Comparison of ENCODE assay signal across 17 cellular contexts in the genomic region with DNA sequence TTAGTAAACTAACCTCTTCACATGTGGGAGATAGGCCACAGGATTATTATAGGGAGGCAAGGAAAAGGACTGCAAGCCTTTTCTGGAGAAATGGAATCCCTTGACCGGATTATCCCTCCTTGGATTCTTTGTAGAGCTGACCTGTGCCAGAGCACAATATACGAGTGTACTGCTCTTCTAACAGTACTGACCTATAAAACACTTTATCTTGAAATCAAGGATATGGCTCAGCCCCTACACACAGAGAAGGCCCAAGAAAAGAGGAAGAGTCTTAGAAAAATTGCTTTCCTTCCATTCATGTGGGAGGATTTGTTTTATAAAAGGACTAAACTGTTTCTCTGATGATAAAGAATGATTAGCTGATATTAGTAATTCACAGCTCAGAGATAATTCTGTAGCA.
"Had no signal": no experiment of that assay in that cellular context is flagged by ENCODE, and none has a peak within 500 bp of the region (broad histone marks: within the 10 kb centered on the region; RNA-seq: fewer than 3 reads in every experiment).

No MANE protein-coding gene starts in this region.

- H3K4me3 ChIP-seq: coronary artery, psoas muscle, right lobe of liver, thoracic aorta had no signal

- H3K27ac Mint-ChIP-seq: activated naive CD8-positive, alpha-beta T cell treated with anti-CD3 and anti-CD28 coated beads, Interleukin-2, amount 10 ng/mL, durations not matched to agents 7 days and 5 days; natural killer cell treated with Interleukin-12 subunit alpha and Interleukin-12 subunit beta and Interleukin-15 and Interleukin-18, amount 100 ng/mL, for 72 hours had no signal

- ATAC-seq: left ventricle myocardium superior; natural killer cell treated with Interleukin-12 subunit alpha and Interleukin-12 subunit beta and Interleukin-15 and Interleukin-18, amount 100 ng/mL, for 72 hours; psoas muscle had no signal

- H3K36me3 ChIP-seq: brain microvascular endothelial cell, right lobe of liver, thoracic aorta had no signal

- H3K27me3 ChIP-seq: brain microvascular endothelial cell, right lobe of liver had no signal

- H3K4me1 Mint-ChIP-seq: activated naive CD8-positive, alpha-beta T cell treated with anti-CD3 and anti-CD28 coated beads, Interleukin-2, amount 10 ng/mL, durations not matched to agents 7 days and 5 days; central memory CD8-positive, alpha-beta T cell had no signal

- H3K4me1 ChIP-seq: psoas muscle had no signal

- H3K36me3 Mint-ChIP-seq: activated naive CD8-positive, alpha-beta T cell treated with anti-CD3 and anti-CD28 coated beads, Interleukin-2, amount 10 ng/mL, durations not matched to agents 7 days and 5 days had no signal

- H3K27ac ChIP-seq: brain microvascular endothelial cell, coronary artery, psoas muscle, right lobe of liver, thoracic aorta had no signal

- H3K9me3 ChIP-seq: right lobe of liver had no signal

- DNase-seq: activated CD4-positive, CD25-positive, alpha-beta regulatory T cell treated with anti-CD3 and anti-CD28 coated beads, Interleukin-2, amount 50 U/mL, for 72 hours; activated naive CD4-positive, alpha-beta T cell; activated naive CD8-positive, alpha-beta T cell treated with anti-CD3 and anti-CD28 coated beads, Interleukin-2, amount 10 ng/mL, durations not matched to agents 7 days and 5 days; anterior cingulate cortex; effector CD8-positive, alpha-beta T cell; foreskin fibroblast; glutamatergic neuron; left ventricle myocardium superior; mesenchymal stem cell; psoas muscle; right lobe of liver; T-helper 2 cell had no signal

- H3K9me3 Mint-ChIP-seq: activated naive CD8-positive, alpha-beta T cell treated with anti-CD3 and anti-CD28 coated beads, Interleukin-2, amount 10 ng/mL, durations not matched to agents 7 days and 5 days had no signal

- H3K27me3 Mint-ChIP-seq: activated naive CD8-positive, alpha-beta T cell treated with anti-CD3 and anti-CD28 coated beads, Interleukin-2, amount 10 ng/mL, durations not matched to agents 7 days and 5 days; natural killer cell treated with Interleukin-12 subunit alpha and Interleukin-12 subunit beta and Interleukin-15 and Interleukin-18, amount 100 ng/mL, for 72 hours had no signal

- H3K4me3 Mint-ChIP-seq: activated naive CD8-positive, alpha-beta T cell treated with anti-CD3 and anti-CD28 coated beads, Interleukin-2, amount 10 ng/mL, durations not matched to agents 7 days and 5 days; central memory CD8-positive, alpha-beta T cell; natural killer cell treated with Interleukin-12 subunit alpha and Interleukin-12 subunit beta and Interleukin-15 and Interleukin-18, amount 100 ng/mL, for 72 hours had no signal
